Comparison of ENCODE assay signal across 13 cellular contexts in the genomic region with DNA sequence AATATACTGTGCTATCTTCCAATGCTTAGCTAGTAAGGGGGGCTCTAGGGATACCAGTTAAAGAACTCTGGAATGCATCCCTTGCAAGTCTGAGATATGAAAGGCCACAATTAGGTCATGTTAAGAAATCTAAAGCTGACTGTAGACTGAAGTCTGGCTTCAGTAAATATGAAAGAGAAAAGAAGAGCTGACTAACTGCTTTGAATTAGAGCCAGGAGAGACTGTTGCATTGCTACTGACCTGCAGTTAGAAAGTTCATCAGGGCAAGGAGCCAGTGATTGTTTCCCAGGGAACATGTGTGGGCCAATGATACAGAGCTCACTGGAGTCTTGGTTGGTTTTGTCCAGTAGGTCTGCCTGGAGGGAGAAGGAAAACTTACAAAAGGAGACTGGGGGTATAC.
DNase-seq lines count a peak whose midpoint lies in the region; ATAC-seq, FAIRE-seq and TF ChIP-seq lines count a peak whose summit lies in the region.
"Had no signal": no experiment of that assay in that cellular context is flagged by ENCODE, and none has a peak within 500 bp of the region (broad histone marks: within the 10 kb centered on the region; RNA-seq: fewer than 3 reads in every experiment).

No MANE protein-coding gene starts in this region.

- H3K4me1 ChIP-seq in left ventricle myocardium inferior (no peaks in the 10 kb centered on the region), adrenal gland (replicated peaks in 1 of 2) (no peaks in the 10 kb centered on the region), right cardiac atrium (ENCODE audit: control insufficient read depth, insufficient read depth, low read length) (peaks cover 2% of the 10 kb centered on the region)

- TF ChIP-seq POLR2A in adrenal gland (IDR thresholded peaks at IDR 0.05), result no peak

- intact Hi-C loops in Right ventricle myocardium inferior (cut with DNase I) (loop anchor here (5.0 to 10.0 kb wide), 4 partner anchors 295 to 1272 kb away; no protein-coding TSS in a partner anchor), left ventricle myocardium inferior (cut with micrococcal nuclease) (loop anchor here (5.0 kb wide), 1 partner anchor 1072 kb away; no protein-coding TSS in a partner anchor), adrenal gland (cut with DNase I) (loop anchor here in 1 of 2 donors (5.0 to 10.0 kb wide), 2 partner anchors 985 to 1072 kb away; no protein-coding TSS in a partner anchor), right cardiac atrium (cut with DNase I) (loop anchor here (5.0 to 10.0 kb wide), 5 partner anchors 982 to 1065 kb away; no protein-coding TSS in a partner anchor)

- no peak for FAIRE-seq in urothelium cell line (lab: Jason Lieb, UNC)
- FAIRE-seq: A204.1 had no signal

- no peak for TF ChIP-seq CTCF in left ventricle myocardium inferior (IDR thresholded peaks at IDR 0.05; ENCODE audit: borderline replicate concordance)
- no peak for TF ChIP-seq CTCF in adrenal gland (IDR thresholded peaks at IDR 0.05)

- H3K36me3 ChIP-seq in left ventricle myocardium inferior, result no peaks in the 10 kb centered on the region
- H3K36me3 ChIP-seq in adrenal gland (replicated peaks in 1 of 2), result no peaks in the 10 kb centered on the region
- H3K36me3 ChIP-seq: heart right ventricle, suprapubic skin had no signal

- no peak overlapping the region for H3K27ac ChIP-seq in left ventricle myocardium inferior (replicated peaks)
- no peak overlapping the region for H3K27ac ChIP-seq in adrenal gland
- no peak overlapping the region for H3K27ac ChIP-seq in right cardiac atrium (ENCODE audit: low read length)
- H3K27ac ChIP-seq: suprapubic skin had no signal

- H3K9me3 ChIP-seq in left ventricle myocardium inferior (replicated peaks), result peaks cover 12% of the 10 kb centered on the region
- H3K9me3 ChIP-seq in adrenal gland (replicated peaks in 1 of 3), result no peaks in the 10 kb centered on the region
- no peaks in the 10 kb centered on the region for H3K9me3 ChIP-seq in right cardiac atrium (ENCODE audit: control insufficient read depth, low read length)
- H3K9me3 ChIP-seq: suprapubic skin had no signal

- H3K4me3 ChIP-seq in left ventricle myocardium inferior, result no peak overlapping the region
- H3K4me3 ChIP-seq in adrenal gland, result no peak overlapping the region
- no peak overlapping the region for H3K4me3 ChIP-seq in right cardiac atrium (ENCODE audit: low read length)
- H3K4me3 ChIP-seq: heart right ventricle, suprapubic skin had no signal

- peaks cover 13% of the 10 kb centered on the region for H3K27me3 ChIP-seq in left ventricle myocardium inferior (ENCODE audit: low read depth)
- H3K27me3 ChIP-seq in adrenal gland, result peaks cover 4% of the 10 kb centered on the region
- no peaks in the 10 kb centered on the region for H3K27me3 ChIP-seq in right cardiac atrium (ENCODE audit: control insufficient read depth, insufficient read depth)
- H3K27me3 ChIP-seq: suprapubic skin had no signal

- ATAC-seq in Right ventricle myocardium inferior (peak; percentile 25), right cardiac atrium (peak; percentile 59 to 73), GM21515 (IDR thresholded peaks at IDR 0.05; ENCODE audit: unreplicated experiment) (no peak)

- DNase-seq in Right ventricle myocardium inferior (ENCODE audit: missing footprints), result no peak
- no peak for DNase-seq in left ventricle myocardium inferior
- peak; percentile 22 to 73 (median 59) for DNase-seq in adrenal gland
- peak in 1 of 3 donors; percentile 21 for DNase-seq in right cardiac atrium
- DNase-seq in urothelium cell line (ENCODE audit: low spot score), result peak; percentile 40
- DNase-seq in amniotic stem cell (lab: John Stamatoyannopoulos, UW), result no peak
- DNase-seq in anterior cingulate cortex (lab: John Stamatoyannopoulos, UW), result no peak
- DNase-seq: activated CD8-positive, alpha-beta memory T cell treated with anti-CD3 and anti-CD28 coated beads, Interleukin-2, amount 50 U/mL, for 48 hours; NCI-H510A treated with DMSO at 0.1 percent for 48 hours had no signal

Comparison
In these comparisons a context has a peak if more than half of its experiments do, and no peak if none do; other contexts are left out.
1. DNase-seq: peak in adrenal gland (7 of 7) and urothelium cell line (single experiment); none in Right ventricle myocardium inferior (single experiment), left ventricle myocardium inferior (single experiment), amniotic stem cell (single experiment) and anterior cingulate cortex (0 of 58).